6 cellular contexts compared by ENCODE assay signal in the genomic region with DNA sequence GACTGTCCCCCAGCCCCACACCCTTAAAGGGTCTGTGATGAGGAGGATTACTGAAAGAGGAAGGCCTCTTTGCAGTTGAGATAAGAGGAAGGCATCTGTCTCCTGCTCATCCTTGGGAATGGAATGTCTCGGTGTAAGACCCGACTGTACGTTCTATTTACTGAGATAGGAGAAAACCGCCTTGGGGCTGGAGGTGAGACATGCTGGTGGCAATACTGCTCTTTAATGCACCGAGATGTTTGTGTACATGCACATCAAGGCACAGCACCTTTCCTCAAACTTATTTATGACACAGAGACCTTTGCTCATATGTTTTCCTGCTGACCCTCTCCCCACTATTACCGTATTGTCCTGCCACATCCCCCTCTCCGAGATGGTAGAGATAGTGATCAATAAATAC. TPM values are rescaled to one million over a fixed set of nuclear protein-coding genes. Genes with fewer than 3 reads are reported as not detected.
"Had no signal": no experiment of that assay in that cellular context is flagged by ENCODE, and none has a peak within 500 bp of the region (broad histone marks: within the 10 kb centered on the region; RNA-seq: fewer than 3 reads in every experiment).

No MANE protein-coding gene starts in this region.

RNA-seq across cellular contexts. Expression of gene CFAP126, which starts 45.4 kb away (rescaled TPM):
- total RNA-seq: GM23248, H1, H4, H7, H9, HFFc6 had no signal
- polyA plus RNA-seq: GM23248, H1 had no signal
